6 cellular contexts compared by ENCODE assay signal in genomic region chr14:94079891-94080605, GRCh38. TPM values are rescaled to one million over a fixed set of nuclear protein-coding genes. Genes with fewer than 3 reads are reported as not detected.
A peak's percentile ranks its signal among the peaks of the same experiment; 100 is the strongest.
DNase-seq lines count a peak whose midpoint lies in the region; ATAC-seq and TF ChIP-seq lines count a peak whose summit lies in the region.

No MANE protein-coding gene starts in this region.

- no peak for TF ChIP-seq CTCF in spleen (IDR thresholded peaks at IDR 0.05 in 8 of 11, conservative IDR thresholded peaks at IDR 0.05 in 3 of 11)

- peaks cover 28 to 74% (median 63%) of the 10 kb centered on the region in 6 donors for H3K4me1 ChIP-seq in spleen

- no peaks in the 10 kb centered on the region for H3K27me3 Mint-ChIP-seq in activated CD4-positive, alpha-beta T cell treated with anti-CD3 and anti-CD28 coated beads for 36 hours

- 2 to 5% (median 4%) methylated on average over 13 of the region's 13 CpGs for WGBS in spleen, 5 donors

- peak; percentile 23 for DNase-seq in activated CD4-positive, alpha-beta T cell treated with anti-CD3 and anti-CD28 coated beads for 36 hours
- DNase-seq in activated CD4-positive, alpha-beta T cell treated with anti-CD3 and anti-CD28 coated beads, Interleukin-2, amount 50 U/mL, for 48 hours = no peak
- no peak for DNase-seq in epithelial cell of prostate (ENCODE audit: low read depth, low spot score)
- DNase-seq in spleen = no peak
- DNase-seq in COR-L47 (lab: John Stamatoyannopoulos, UW) = no peak

- POLR2A ChIA-PET in activated CD4-positive, alpha-beta T cell treated with anti-CD3 and anti-CD28 coated beads for 36 hours (lab: Charles Lee) = interaction anchor here (1.3 kb wide), 1 partner anchor 141 kb away, joined by 3 read pairs; no protein-coding TSS in a partner anchor

- H3K27me3 ChIP-seq in spleen (replicated peaks in 1 of 7) = no peaks in the 10 kb centered on the region

- intact Hi-C loops in activated CD4-positive, alpha-beta T cell treated with anti-CD3 and anti-CD28 coated beads for 36 hours (cut with DNase I, micrococcal nuclease) = loop anchor here (2.0 to 10.0 kb wide), 6 partner anchors 95 to 1452 kb away; partner anchors contain the start of genes PPP4R4 (in 2 of the 2), BTBD7 (in 1 of the 2) and DICER1 (in 1 of the 2)
- intact Hi-C loops in spleen (cut with DNase I; ENCODE audit: low total_unique reads) = no loop called here

- peak overlapping the region; percentile 88 to 99 (median 94) for H3K4me3 ChIP-seq in spleen

- no peak for ATAC-seq in activated CD4-positive, alpha-beta T cell treated with anti-CD3 and anti-CD28 coated beads for 36 hours
- no peak for ATAC-seq in HG03039 (IDR thresholded peaks at IDR 0.05; ENCODE audit: unreplicated experiment)

- peaks cover 0 to 14% (median 13%) of the 10 kb centered on the region in 8 donors for H3K9me3 ChIP-seq in spleen

- no peak for TF ChIP-seq POLR2A in spleen (IDR thresholded peaks at IDR 0.05)

- peak overlapping the region; percentile 64 for H3K27ac ChIP-seq in epithelial cell of prostate
- H3K27ac ChIP-seq in spleen = peak overlapping the region; percentile 89 to 97 (median 96)

- H3K9me3 Mint-ChIP-seq in activated CD4-positive, alpha-beta T cell treated with anti-CD3 and anti-CD28 coated beads for 36 hours (ENCODE audit: low read depth) = peaks cover 5% of the 10 kb centered on the region

- H3K36me3 Mint-ChIP-seq in activated CD4-positive, alpha-beta T cell treated with anti-CD3 and anti-CD28 coated beads for 36 hours (ENCODE audit: low read depth) = peaks cover 55% of the 10 kb centered on the region

- H3K4me3 Mint-ChIP-seq in activated CD4-positive, alpha-beta T cell treated with anti-CD3 and anti-CD28 coated beads for 36 hours = peak overlapping the region; percentile 99

- H3K36me3 ChIP-seq in spleen = peaks cover 0 to 40% (median 25%) of the 10 kb centered on the region in 6 donors

- CTCF ChIA-PET in activated CD4-positive, alpha-beta T cell treated with anti-CD3 and anti-CD28 coated beads for 36 hours (lab: Charles Lee) = interaction anchor here (0.7 to 4.6 kb wide), 5 partner anchors 12 to 57 kb away, joined by 3 to 24 read pairs (median 10); no protein-coding TSS in a partner anchor

- peaks cover 54% of the 10 kb centered on the region for H3K4me1 Mint-ChIP-seq in activated CD4-positive, alpha-beta T cell treated with anti-CD3 and anti-CD28 coated beads for 36 hours

- peak overlapping the region; percentile 100 for H3K27ac Mint-ChIP-seq in activated CD4-positive, alpha-beta T cell treated with anti-CD3 and anti-CD28 coated beads for 36 hours

RNA-seq across cellular contexts. Expression of gene DDX24, which starts 1.0 kb away (rescaled TPM):
- total RNA-seq in activated CD4-positive, alpha-beta T cell treated with anti-CD3 and anti-CD28 coated beads for 36 hours = 100 to 1,000 TPM; 259 to 390 TPM
- 100 to 1,000 TPM; 168 to 251 (median 209) TPM for total RNA-seq in spleen
- 100 to 1,000 TPM in 1 of 3 donors, 10 to 100 TPM in 2; 70.8 to 103 (median 91.8) TPM for polyA plus RNA-seq in spleen

RNA-seq across cellular contexts. Expression of gene IFI27L1, which starts 1.1 kb away (rescaled TPM):
- total RNA-seq in activated CD4-positive, alpha-beta T cell treated with anti-CD3 and anti-CD28 coated beads for 36 hours = 10 to 100 TPM; 22.3 to 27.1 TPM
- total RNA-seq in spleen = 10 to 100 TPM in 6 of 7 donors, 1 to 10 TPM in 1; 4.4 to 16.1 (median 11.4) TPM
- polyA plus RNA-seq in spleen = 10 to 100 TPM in 2 of 3 donors, 1 to 10 TPM in 1; 7.5 to 18.8 (median 13.9) TPM

RNA-seq across cellular contexts. Expression of gene IFI27, which starts 30.5 kb away (rescaled TPM):
- 1 to 10 TPM; 3.0 to 3.1 TPM for total RNA-seq in activated CD4-positive, alpha-beta T cell treated with anti-CD3 and anti-CD28 coated beads for 36 hours
- 100 to 1,000 TPM; 304 to 893 (median 750) TPM for total RNA-seq in spleen
- polyA plus RNA-seq in spleen = 1,000 to 10,000 TPM in 1 of 3 donors, 100 to 1,000 TPM in 2; 371 to 1,170 (median 689) TPM

RNA-seq across cellular contexts. Expression of gene IFI27L2, which starts 49.4 kb away (rescaled TPM):
- total RNA-seq in activated CD4-positive, alpha-beta T cell treated with anti-CD3 and anti-CD28 coated beads for 36 hours = 10 to 100 TPM; 57.3 to 66.9 TPM
- total RNA-seq in spleen = 10 to 100 TPM; 40.6 to 93.1 (median 49.9) TPM
- polyA plus RNA-seq in spleen = 100 to 1,000 TPM; 118 to 137 (median 124) TPM

RNA-seq across cellular contexts. Expression of gene OTUB2, which starts 53.9 kb away (rescaled TPM):
- total RNA-seq in activated CD4-positive, alpha-beta T cell treated with anti-CD3 and anti-CD28 coated beads for 36 hours = under 1 TPM; 0.75 to 0.93 TPM
- total RNA-seq in spleen = 1 to 10 TPM in 2 of 7 donors, under 1 TPM in 5; 0.23 to 1.1 (median 0.56) TPM
- polyA plus RNA-seq in spleen = under 1 TPM; 0.07 to 0.29 (median 0.08) TPM

Comparison
In these comparisons a context has a peak if more than half of its experiments do, and no peak if none do; other contexts are left out.
1. RNA of gene IFI27, which starts 30.5 kb away (total RNA-seq): 304 to 893 TPM in spleen; 3.0 to 3.1 TPM in activated CD4-positive, alpha-beta T cell treated with anti-CD3 and anti-CD28 coated beads for 36 hours; every median in the first group is over 10 times any median in the second.